Comparison of ENCODE assay signal across 8 cellular contexts in the genomic region with DNA sequence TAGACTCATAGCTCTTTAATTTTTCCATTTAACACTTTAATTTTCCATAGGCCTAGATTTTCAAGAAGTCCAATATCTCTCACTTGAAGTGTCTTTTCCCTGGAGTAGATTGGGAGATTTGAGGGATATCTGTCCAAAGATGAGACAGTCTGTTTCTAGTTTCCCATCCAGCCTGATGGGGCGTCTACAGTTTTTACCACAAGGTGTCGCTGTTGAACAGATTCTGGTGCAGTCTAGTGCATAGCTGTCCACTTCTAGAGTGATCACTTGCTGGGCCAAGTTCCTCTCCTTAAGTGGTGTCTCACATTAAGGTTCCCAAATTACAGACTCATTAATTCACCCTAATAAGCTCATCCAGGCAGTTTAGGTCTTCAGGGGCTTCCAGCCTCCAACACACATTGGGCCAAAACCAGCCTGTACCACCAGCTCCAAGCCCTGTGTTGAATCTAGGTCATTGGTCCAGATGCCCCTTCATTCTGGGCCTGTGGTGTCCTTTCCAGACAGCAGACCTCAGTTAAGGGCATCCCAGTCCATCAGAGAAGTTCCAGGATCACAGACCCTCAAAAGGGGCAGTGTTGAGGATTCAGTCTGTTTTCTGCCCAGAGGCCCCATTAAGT. TPM values are rescaled to one million over a fixed set of nuclear protein-coding genes. Genes with fewer than 3 reads are reported as not detected.
DNase-seq lines count a peak whose midpoint lies in the region; ATAC-seq and TF ChIP-seq lines count a peak whose summit lies in the region.

No MANE protein-coding gene starts in this region.

- DNase-seq in Daoy (ENCODE audit: low read depth) (peak; percentile 15), fibroblast of peridontal ligament (ENCODE audit: extremely low read depth) (peak; percentile 32), anterior cingulate cortex (lab: John Stamatoyannopoulos, UW) (no peak)
- peak; percentile 42 to 51 for DNase-seq in activated CD4-positive, alpha-beta T cell treated with anti-CD3 and anti-CD28 coated beads, Interleukin-2, amount 50 U/mL, for 4 hours
- peak; percentile 83 for DNase-seq in stimulated activated CD8-positive, alpha-beta memory T cell treated with anti-CD3 and anti-CD28 coated beads, Interleukin-4, amount 100 ng/mL, for 48 hours

- H3K9me2 ChIP-seq in Loucy (replicated peaks; ENCODE audit: low read depth, low read length): no peaks in the 10 kb centered on the region

- no peaks in the 10 kb centered on the region for H3K27me3 ChIP-seq in Loucy (ENCODE audit: insufficient read depth, low read length, poor library complexity, severe bottlenecking)

- H3K36me3 ChIP-seq in Loucy (ENCODE audit: insufficient read depth, low read length): peaks cover 32% of the 10 kb centered on the region; the same call in 1 of the 2 replicates

- 0 out of 2 replicates have a peak, but pooled peaks cover 2% of the 10 kb centered on the region for H3F3A ChIP-seq in Loucy (ENCODE audit: low read depth)

- no peak for ATAC-seq in HG03457 (IDR thresholded peaks at IDR 0.05; ENCODE audit: unreplicated experiment)
- ATAC-seq in HG02642 (IDR thresholded peaks at IDR 0.05; ENCODE audit: poor library complexity, unreplicated experiment): no peak

- no peak overlapping the region for H3K4me2 ChIP-seq in Loucy (ENCODE audit: low read depth, low read length, poor library complexity, severe bottlenecking)

- H3K9ac ChIP-seq in Loucy (ENCODE audit: low read depth, low read length, poor library complexity, severe bottlenecking): no peak overlapping the region

- no peaks in the 10 kb centered on the region for H4K20me1 ChIP-seq in Loucy (ENCODE audit: insufficient read depth, low read length, poor library complexity, severe bottlenecking)

- no peak overlapping the region for H2AFZ ChIP-seq in Loucy (ENCODE audit: low read length)

- H3K4me3 ChIP-seq in Loucy (ENCODE audit: low read length, poor library complexity, severe bottlenecking): no peak overlapping the region

- H3K4me1 ChIP-seq in Loucy (ENCODE audit: insufficient read depth, low read length, poor library complexity, severe bottlenecking): peaks cover 9% of the 10 kb centered on the region

- no peaks in the 10 kb centered on the region for H3K79me2 ChIP-seq in Loucy (ENCODE audit: insufficient read depth, low read length)

- peaks cover 14% of the 10 kb centered on the region for H3K9me3 ChIP-seq in Loucy (ENCODE audit: insufficient read depth, low read depth, low read length)

- peak; percentile 93 for TF ChIP-seq CTCF in Loucy (conservative IDR thresholded peaks at IDR 0.05; ENCODE audit: low read length)

RNA-seq across cellular contexts. Expression of a gene that starts 9.4 kb away (rescaled TPM):
- not detected in 2 replicates for total RNA-seq in Daoy (2014; rRNA removed; shearing (Covaris generic))

RNA-seq across cellular contexts. Expression of a gene that starts 21.7 kb away (rescaled TPM):
- 0.06 and 0.30 TPM in 2 replicates for total RNA-seq in Daoy (2014; rRNA removed; shearing (Covaris generic))

Comparison
In these comparisons a context has a peak if more than half of its experiments do, and no peak if none do; other contexts are left out.
1. DNase-seq: peak in Daoy (single experiment), activated CD4-positive, alpha-beta T cell treated with anti-CD3 and anti-CD28 coated beads, Interleukin-2, amount 50 U/mL, for 4 hours (2 of 2), fibroblast of peridontal ligament (single experiment) and stimulated activated CD8-positive, alpha-beta memory T cell treated with anti-CD3 and anti-CD28 coated beads, Interleukin-4, amount 100 ng/mL, for 48 hours (single experiment); none in anterior cingulate cortex (0 of 58).